ENCODE assay signal across 25 cellular contexts in the genomic region with DNA sequence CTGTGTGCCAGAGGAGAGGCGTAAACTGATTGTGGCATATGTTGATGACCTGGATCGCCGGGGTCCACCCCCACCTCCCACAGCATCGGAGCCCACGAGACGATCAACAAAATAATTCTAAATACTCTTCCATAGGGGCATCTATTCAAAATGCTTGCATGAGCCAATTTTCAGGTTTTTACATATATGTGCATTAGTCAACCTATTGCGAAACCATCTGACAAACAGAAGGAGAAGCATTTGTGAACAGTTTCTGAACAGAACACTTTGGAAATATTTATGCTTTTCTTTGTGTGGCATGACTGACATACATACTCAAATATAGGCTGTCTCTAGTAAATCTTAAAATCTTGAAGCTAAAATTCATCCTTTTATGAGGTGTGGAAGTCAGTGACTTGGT. TPM values are rescaled to one million over a fixed set of nuclear protein-coding genes. Genes with fewer than 3 reads are reported as not detected.
DNase-seq lines count a peak whose midpoint lies in the region; ATAC-seq, FAIRE-seq and TF ChIP-seq lines count a peak whose summit lies in the region.
"Had no signal": no experiment of that assay in that cellular context is flagged by ENCODE, and none has a peak within 500 bp of the region (broad histone marks: within the 10 kb centered on the region; RNA-seq: fewer than 3 reads in every experiment).

No MANE protein-coding gene starts in this region.

- no peaks in the 10 kb centered on the region for H3K9me3 Mint-ChIP-seq in astrocyte (ENCODE audit: unreplicated experiment)
- H3K9me3 Mint-ChIP-seq: activated naive CD4-positive, alpha-beta T cell treated with anti-CD3 and anti-CD28 coated beads, Interleukin-2, amount 50 U/mL, for 72 hours; activated T-cell treated with anti-CD3 and anti-CD28 coated beads, Interleukin-2, amount 50 U/mL, for 72 hours; brain; CD8-positive, alpha-beta memory T cell; stimulated activated memory B cell treated with anti-CD40 and anti-IgM and Interleukin-4, amounts not matched to agents 10 μg/mL and 1 μg/mL and 100 μg/mL, for 72 hours had no signal

- H4K8ac ChIP-seq in IMR-90 (ENCODE audit: low read depth in 2 of 2, low read length in 2 of 2): no peak overlapping the region

- 0 out of 2 replicates have a peak, but pooled peaks have one; percentile 18 for ATAC-seq in IMR-90 (ENCODE audit: low read depth)
- ATAC-seq in HG03378 (IDR thresholded peaks at IDR 0.05; ENCODE audit: unreplicated experiment): no peak
- no peak for ATAC-seq in gastroesophageal sphincter
- ATAC-seq: activated naive CD4-positive, alpha-beta T cell treated with anti-CD3 and anti-CD28 coated beads, Interleukin-2, amount 50 U/mL, for 72 hours; activated T-cell treated with anti-CD3 and anti-CD28 coated beads, Interleukin-2, amount 50 U/mL, for 72 hours; heart left ventricle; lower lobe of right lung; SK-N-SH treated with all-trans-retinoic acid at 6 μM for 48 hours; stimulated activated memory B cell treated with anti-CD40 and anti-IgM and Interleukin-4, amounts not matched to agents 10 μg/mL and 1 μg/mL and 100 μg/mL, for 72 hours had no signal

- no peak overlapping the region for H3K4me2 ChIP-seq in IMR-90 (ENCODE audit: low read depth, low read length)
- no peak overlapping the region for H3K4me2 ChIP-seq in astrocyte (ENCODE audit: low read length)

- H3K27ac ChIP-seq in IMR-90 (ENCODE audit: insufficient read depth, low read length) (no peak overlapping the region), astrocyte (ENCODE audit: low read depth, low read length) (no peak overlapping the region), gastroesophageal sphincter (no peak overlapping the region)
- H3K27ac ChIP-seq: heart left ventricle, lower lobe of right lung, Peyer's patch, right atrium auricular region, thoracic aorta had no signal

- H2AK9ac ChIP-seq in IMR-90 (replicated peaks; ENCODE audit: low read depth, low read length, poor library complexity): no peak overlapping the region

- H3K9me3 ChIP-seq in IMR-90 (ENCODE audit: control insufficient read depth, insufficient read depth, low read length) (no peaks in the 10 kb centered on the region), astrocyte (ENCODE audit: insufficient read depth, low read depth, low read length) (no peaks in the 10 kb centered on the region), gastroesophageal sphincter (no peaks in the 10 kb centered on the region)
- H3K9me3 ChIP-seq: heart left ventricle, lower lobe of right lung, Peyer's patch, right atrium auricular region, thoracic aorta had no signal

- no peaks in the 10 kb centered on the region for H3K4me1 Mint-ChIP-seq in astrocyte (ENCODE audit: low read depth, unreplicated experiment)
- H3K4me1 Mint-ChIP-seq: CD8-positive, alpha-beta memory T cell; stimulated activated memory B cell treated with anti-CD40 and anti-IgM and Interleukin-4, amounts not matched to agents 10 μg/mL and 1 μg/mL and 100 μg/mL, for 72 hours had no signal

- peaks cover 15% of the 10 kb centered on the region for H3K36me3 ChIP-seq in IMR-90 (ENCODE audit: control insufficient read depth, insufficient read depth, low read length)
- peaks cover 45% of the 10 kb centered on the region for H3K36me3 ChIP-seq in astrocyte (ENCODE audit: insufficient read depth, low read length)
- H3K36me3 ChIP-seq in gastroesophageal sphincter: peaks cover 4 to 71% of the 10 kb centered on the region in 2 donors

- TF ChIP-seq POLR2A in IMR-90 (IDR thresholded peaks at IDR 0.05; ENCODE audit: low read depth, low read length) (no peak), gastroesophageal sphincter (IDR thresholded peaks at IDR 0.05) (no peak)

- H3K9me1 ChIP-seq in IMR-90 (ENCODE audit: insufficient read depth, low read length): no peaks in the 10 kb centered on the region; the same call in 1 of the 2 replicates

- H3K9ac ChIP-seq in IMR-90 (ENCODE audit: low read depth, low read length) (no peak overlapping the region), astrocyte (ENCODE audit: low read length) (no peak overlapping the region)

- TF ChIP-seq RAD21 in IMR-90 (IDR thresholded peaks at IDR 0.05; ENCODE audit: low read length): no peak

- H3K14ac ChIP-seq in IMR-90 (replicated peaks; ENCODE audit: low read depth, low read length): no peak overlapping the region

- H3K4ac ChIP-seq in IMR-90 (ENCODE audit: low read depth, low read length): no peak overlapping the region

- POLR2A ChIA-PET in AG04449 (lab: Yijun Ruan, JAX): no interaction called here
- POLR2A ChIA-PET in IMR-90 (lab: Charles Lee; ENCODE audit: unreplicated experiment): no interaction called here

- H3K4me3 ChIP-seq in AG04449 (ENCODE audit: low read depth, low read length) (no peak overlapping the region), IMR-90 (ENCODE audit: insufficient read depth, low read depth, low read length) (no peak overlapping the region), astrocyte (ENCODE audit: insufficient read depth, low read depth, low read length) (no peak overlapping the region), fibroblast of pulmonary artery (replicated peaks; ENCODE audit: low read depth, low read length) (no peak overlapping the region), gastroesophageal sphincter (no peak overlapping the region)
- H3K4me3 ChIP-seq: heart left ventricle, lower lobe of right lung, Peyer's patch, right atrium auricular region, thoracic aorta had no signal

- peaks cover 7% of the 10 kb centered on the region for H3K36me3 Mint-ChIP-seq in astrocyte (ENCODE audit: low read depth, unreplicated experiment)

- H3K56ac ChIP-seq in IMR-90 (ENCODE audit: extremely low read depth, insufficient read depth, low read length): no peak overlapping the region

- TF ChIP-seq CTCF in AG04449 (IDR thresholded peaks at IDR 0.05; ENCODE audit: insufficient read depth, low read length, missing control alignments): no peak
- no peak for TF ChIP-seq CTCF in IMR-90 (conservative IDR thresholded peaks at IDR 0.05; ENCODE audit: low read depth, low read length)
- no peak for TF ChIP-seq CTCF in astrocyte (IDR thresholded peaks at IDR 0.05; ENCODE audit: insufficient read depth, low read depth, low read length)
- TF ChIP-seq CTCF in fibroblast of pulmonary artery (IDR thresholded peaks at IDR 0.05; ENCODE audit: low read length, missing control alignments): no peak
- TF ChIP-seq CTCF in gastroesophageal sphincter (IDR thresholded peaks at IDR 0.05): no peak

- H2AK5ac ChIP-seq in IMR-90 (ENCODE audit: low read depth, low read length): no peak overlapping the region

- H4K20me1 ChIP-seq in IMR-90 (ENCODE audit: insufficient read depth, low read length) (no peaks in the 10 kb centered on the region), astrocyte (ENCODE audit: insufficient read depth, low read length) (no peaks in the 10 kb centered on the region)

- H3K27me3 ChIP-seq in IMR-90 (ENCODE audit: control insufficient read depth, insufficient read depth, low read length): no peaks in the 10 kb centered on the region
- H3K27me3 ChIP-seq in astrocyte (ENCODE audit: insufficient read depth, low read length): no peaks in the 10 kb centered on the region
- no peaks in the 10 kb centered on the region for H3K27me3 ChIP-seq in gastroesophageal sphincter
- H3K27me3 ChIP-seq: heart left ventricle, Peyer's patch, right atrium auricular region had no signal

- no TSS peak for BruUV-seq in IMR-90 (replicated peaks; lab: Mats Ljungman, UMichigan)

- dilution Hi-C loops in IMR-90 (cut with HindIII; ENCODE audit: low sequenced_read_pairs, unreplicated experiment): no loop called here

- WGBS in IMR-90 (ENCODE audit: extremely low coverage in 2 of 2, insufficient read length in 1 of 2), 2 experiments: no CpG with 5 or more reads among the region's 7 CpGs
- WGBS in gastroesophageal sphincter (ENCODE audit: low coverage in 1 of 2), 2 donors: 85 to 95% methylated on average over 7 of the region's 7 CpGs

- H3K23ac ChIP-seq in IMR-90 (ENCODE audit: low read depth, low read length): no peak overlapping the region

- H3K4me3 Mint-ChIP-seq in astrocyte (ENCODE audit: unreplicated experiment): no peak overlapping the region
- H3K4me3 Mint-ChIP-seq: activated T-cell treated with anti-CD3 and anti-CD28 coated beads, Interleukin-2, amount 50 U/mL, for 72 hours; brain; CD8-positive, alpha-beta memory T cell; stimulated activated memory B cell treated with anti-CD40 and anti-IgM and Interleukin-4, amounts not matched to agents 10 μg/mL and 1 μg/mL and 100 μg/mL, for 72 hours had no signal

- DNase-seq in AG04449 (ENCODE audit: low read depth, low spot score) (peak; percentile 4), IMR-90 (peak; percentile 53), astrocyte (ENCODE audit: low read depth) (peak; percentile 3), fibroblast of pulmonary artery (ENCODE audit: low read depth) (peak; percentile 69), hippocampal formation (lab: John Stamatoyannopoulos, UW) (no peak)
- DNase-seq in NK-92 treated with Interleukin-12 subunit alpha and Interleukin-12 subunit beta, amount 100 ng/mL, for 24 hours (lab: John Stamatoyannopoulos, UW): no peak
- DNase-seq: activated T-cell treated with anti-CD3 and anti-CD28 coated beads, Interleukin-2, amount 50 U/mL, for 72 hours; CD8-positive, alpha-beta memory T cell; heart left ventricle; lower lobe of right lung; NCI-H1436 treated with DMSO at 0.1 percent for 48 hours; NCI-H2171 treated with DMSO at 0.1 percent for 48 hours; NCI-H748 treated with DMSO at 0.1 percent for 48 hours; occipital lobe; Peyer's patch had no signal

- H3K27ac Mint-ChIP-seq in astrocyte (ENCODE audit: unreplicated experiment): no peak overlapping the region
- H3K27ac Mint-ChIP-seq: activated naive CD4-positive, alpha-beta T cell treated with anti-CD3 and anti-CD28 coated beads, Interleukin-2, amount 50 U/mL, for 72 hours; activated T-cell treated with anti-CD3 and anti-CD28 coated beads, Interleukin-2, amount 50 U/mL, for 72 hours; stimulated activated memory B cell treated with anti-CD40 and anti-IgM and Interleukin-4, amounts not matched to agents 10 μg/mL and 1 μg/mL and 100 μg/mL, for 72 hours had no signal

- H3K79me2 ChIP-seq in astrocyte (ENCODE audit: insufficient read depth, low read length): no peaks in the 10 kb centered on the region

- no peak overlapping the region for H3K18ac ChIP-seq in IMR-90 (ENCODE audit: low read depth, low read length)

- H4K5ac ChIP-seq in IMR-90 (ENCODE audit: low read depth, low read length): no peak overlapping the region

- no peak overlapping the region for H2BK15ac ChIP-seq in IMR-90 (ENCODE audit: low read depth, low read length)

- H3K4me1 ChIP-seq in IMR-90 (ENCODE audit: control insufficient read depth, insufficient read depth, low read length): no peaks in the 10 kb centered on the region
- no peaks in the 10 kb centered on the region for H3K4me1 ChIP-seq in astrocyte (ENCODE audit: insufficient read depth, low read length)
- no peaks in the 10 kb centered on the region for H3K4me1 ChIP-seq in gastroesophageal sphincter
- H3K4me1 ChIP-seq: heart left ventricle, lower lobe of right lung, Peyer's patch, right atrium auricular region had no signal

- in situ Hi-C loops in IMR-90 (cut with MboI; ENCODE audit: low sequenced_read_pairs): no loop called here

- H2BK20ac ChIP-seq in IMR-90 (ENCODE audit: low read depth, low read length): no peak overlapping the region

- H3K79me1 ChIP-seq in IMR-90 (ENCODE audit: low read depth in 1 of 2, low read length in 2 of 2): no peaks in the 10 kb centered on the region; a peak in 1 of 4 replicates

- no peaks in the 10 kb centered on the region for H3K27me3 Mint-ChIP-seq in astrocyte (ENCODE audit: low read depth, unreplicated experiment)
- H3K27me3 Mint-ChIP-seq: brain; CD8-positive, alpha-beta memory T cell; stimulated activated memory B cell treated with anti-CD40 and anti-IgM and Interleukin-4, amounts not matched to agents 10 μg/mL and 1 μg/mL and 100 μg/mL, for 72 hours had no signal

- no peak overlapping the region for H4K91ac ChIP-seq in IMR-90 (ENCODE audit: insufficient read depth, low read depth, low read length)

- intact Hi-C loops in IMR-90 (cut with micrococcal nuclease): no loop called here

- CTCF ChIA-PET in AG04449 (lab: Yijun Ruan, JAX): interaction anchor here (0.8 to 1.0 kb wide), 2 partner anchors 674 to 859 kb away, joined by 3 read pairs; no protein-coding TSS in a partner anchor
- CTCF ChIA-PET in IMR-90 (lab: Yijun Ruan, JAX): interaction anchor here (1.2 kb wide), 1 partner anchor 23 kb away, joined by 3 read pairs; no protein-coding TSS in a partner anchor

- H2BK5ac ChIP-seq in IMR-90 (ENCODE audit: low read depth, low read length, poor library complexity, severe bottlenecking): no peak overlapping the region

- FAIRE-seq in astrocyte (lab: Jason Lieb, UNC): no peak
- FAIRE-seq: islet of Langerhans had no signal

- TF ChIP-seq EP300 in gastroesophageal sphincter (IDR thresholded peaks at IDR 0.05): no peak

- no peak overlapping the region for H2BK120ac ChIP-seq in IMR-90 (ENCODE audit: low read depth, low read length)

- no peak overlapping the region for H2AFZ ChIP-seq in IMR-90 (replicated peaks; ENCODE audit: low read length, poor library complexity)
- H2AFZ ChIP-seq in astrocyte (ENCODE audit: low read depth, low read length): no peak overlapping the region

RNA-seq across cellular contexts. Expression of gene GPR151, which starts 5.5 kb away (rescaled TPM):
- total RNA-seq in IMR-90 (2012; rRNA removed): not detected in 2 replicates
- not detected in 2 replicates for polyA plus RNA-seq in IMR-90 (2012; rRNA removed)
- polyA plus RNA-seq in IMR-90 (2012; cell fraction: cytosol; rRNA removed): not detected in 2 replicates
- polyA plus RNA-seq in IMR-90 (2012; cell fraction: nucleus; rRNA removed; ENCODE audit: low replicate concordance): not detected in 2 replicates
- total RNA-seq in astrocyte: not detected in 2 replicates
- total RNA-seq in gastroesophageal sphincter: not detected
- total RNA-seq: activated naive CD4-positive, alpha-beta T cell treated with anti-CD3 and anti-CD28 coated beads, Interleukin-2, amount 50 U/mL, for 72 hours; activated T-cell treated with anti-CD3 and anti-CD28 coated beads, Interleukin-2, amount 50 U/mL, for 72 hours; CD8-positive, alpha-beta memory T cell; heart left ventricle; lower lobe of right lung; myocyte; Peyer's patch; right atrium auricular region; thoracic aorta had no signal
- polyA plus RNA-seq: CD8-positive, alpha-beta memory T cell; heart left ventricle had no signal

Comparison
In these comparisons a context has a peak if more than half of its experiments do, and no peak if none do; other contexts are left out.
1. DNase-seq: peak in AG04449 (single experiment), IMR-90 (single experiment), astrocyte (single experiment) and fibroblast of pulmonary artery (single experiment); none in hippocampal formation (0 of 2) and NK-92 treated with Interleukin-12 subunit alpha and Interleukin-12 subunit beta, amount 100 ng/mL, for 24 hours (single experiment).